Comparison of ENCODE assay signal across 13 cellular contexts in the genomic region with DNA sequence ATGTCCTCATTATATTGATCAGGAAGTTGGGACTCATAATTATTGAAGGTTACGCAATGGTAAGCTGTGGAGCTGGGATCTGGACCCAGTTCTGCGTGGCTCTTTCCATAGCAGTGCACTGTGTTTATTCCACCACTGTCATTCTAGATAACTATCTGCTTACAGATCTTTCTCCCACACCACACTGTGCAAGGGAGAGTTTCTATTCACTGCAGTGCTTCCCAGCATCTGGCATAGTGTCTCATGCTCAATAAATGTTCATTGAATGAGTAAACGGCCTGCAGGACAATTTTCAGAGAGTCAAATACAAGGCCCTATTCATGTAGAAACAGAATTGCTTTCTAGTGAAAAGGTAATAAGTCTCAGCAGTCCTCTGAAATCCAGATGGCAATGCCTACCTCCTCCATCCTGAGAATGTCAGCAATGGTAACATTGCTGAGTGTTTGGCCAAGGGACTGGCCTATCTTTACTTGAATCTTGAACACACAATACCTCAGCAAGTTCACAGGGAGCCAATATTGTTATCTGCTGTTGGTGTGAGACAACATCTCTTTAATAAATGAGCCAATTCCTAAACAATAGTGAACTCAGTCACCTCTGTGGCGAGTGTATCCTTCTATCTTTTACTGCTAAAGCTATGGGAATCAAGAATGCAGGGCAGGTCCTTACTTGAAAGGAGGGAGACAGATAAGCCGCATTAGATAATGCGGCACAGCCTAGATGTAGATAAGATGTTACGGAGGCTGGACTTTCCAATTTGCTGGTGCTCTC.
DNase-seq lines count a peak whose midpoint lies in the region; ATAC-seq and TF ChIP-seq lines count a peak whose summit lies in the region.
"Had no signal": no experiment of that assay in that cellular context is flagged by ENCODE, and none has a peak within 500 bp of the region (broad histone marks: within the 10 kb centered on the region; RNA-seq: fewer than 3 reads in every experiment).

No MANE protein-coding gene starts in this region.

- H3K23ac ChIP-seq in trophoblast cell (ENCODE audit: low read length): no peak overlapping the region

- intact Hi-C loops in Panc1 (cut with micrococcal nuclease; ENCODE audit: unreplicated experiment) (loop anchor here (10.0 kb wide), 1 partner anchor 127 kb away; no protein-coding TSS in a partner anchor), esophagus muscularis mucosa (cut with DNase I) (no loop called here)
- intact Hi-C loops in activated T-helper 2 cell treated with anti-CD3 and anti-CD28 coated beads, Interferon-gamma antibody, Interleukin-2, Interleukin-4, amounts not matched to agents 10 μg/mL and 5 μg/mL and 100 μg/mL, durations not matched to agents 14 hours and 24 hours and 36 hours (cut with micrococcal nuclease): no loop called here

- no peak overlapping the region for H3K18ac ChIP-seq in trophoblast cell (ENCODE audit: low read length)

- H3K79me1 ChIP-seq in trophoblast cell (ENCODE audit: low read length): peaks cover 13% of the 10 kb centered on the region

- H2BK120ac ChIP-seq in trophoblast cell (ENCODE audit: insufficient read depth, low read length, poor library complexity): no peak overlapping the region

- H3K4me1 ChIP-seq in Panc1 (ENCODE audit: control insufficient read depth, insufficient read depth, low read length) (peaks cover 19% of the 10 kb centered on the region), trophoblast cell (ENCODE audit: control insufficient read depth in 1 of 2, insufficient read depth in 2 of 2, low read length in 2 of 2) (peaks cover 7 to 12% of the 10 kb centered on the region in 2 experiments), esophagus muscularis mucosa (peaks cover 0 to 12% (median 10%) of the 10 kb centered on the region in 4 donors)

- no peaks in the 10 kb centered on the region for H3K79me2 ChIP-seq in trophoblast cell (ENCODE audit: control insufficient read depth, insufficient read depth, low read length, poor library complexity)

- POLR2A ChIA-PET in Panc1 (lab: Charles Lee): no interaction called here

- BruUV-seq in Panc1 (replicated peaks; lab: Mats Ljungman, UMichigan): no TSS peak

- H3K4me1 Mint-ChIP-seq in activated T-helper 2 cell treated with anti-CD3 and anti-CD28 coated beads, Interferon-gamma antibody, Interleukin-2, Interleukin-4, amounts not matched to agents 10 μg/mL and 5 μg/mL and 100 μg/mL, durations not matched to agents 14 hours and 24 hours and 36 hours (ENCODE audit: low read depth): no peaks in the 10 kb centered on the region
- H3K4me1 Mint-ChIP-seq: IgD-negative memory B cell had no signal

- no peak overlapping the region for H2AFZ ChIP-seq in trophoblast cell (ENCODE audit: insufficient read depth, low read length, poor library complexity)

- H3K36me3 Mint-ChIP-seq in activated T-helper 2 cell treated with anti-CD3 and anti-CD28 coated beads, Interferon-gamma antibody, Interleukin-2, Interleukin-4, amounts not matched to agents 10 μg/mL and 5 μg/mL and 100 μg/mL, durations not matched to agents 14 hours and 24 hours and 36 hours (ENCODE audit: low read depth): no peaks in the 10 kb centered on the region
- H3K36me3 Mint-ChIP-seq: activated naive CD8-positive, alpha-beta T cell; IgD-negative memory B cell had no signal

- no peak for TF ChIP-seq EP300 in esophagus muscularis mucosa (IDR thresholded peaks at IDR 0.05)

- H2AK5ac ChIP-seq in trophoblast cell (ENCODE audit: low read length): no peak overlapping the region

- no peak for TF ChIP-seq CTCF in Panc1 (IDR thresholded peaks at IDR 0.05)
- no peak for TF ChIP-seq CTCF in fibroblast of mammary gland (conservative IDR thresholded peaks at IDR 0.05; ENCODE audit: control insufficient read depth, insufficient read depth, low read depth, low read length)
- TF ChIP-seq CTCF in esophagus muscularis mucosa (IDR thresholded peaks at IDR 0.05): no peak

- no peaks in the 10 kb centered on the region for H3K9me3 ChIP-seq in Panc1 (ENCODE audit: control insufficient read depth, insufficient read depth, low read depth, low read length)
- no peaks in the 10 kb centered on the region for H3K9me3 ChIP-seq in trophoblast cell (ENCODE audit: insufficient read depth, low read depth, low read length)
- no peaks in the 10 kb centered on the region for H3K9me3 ChIP-seq in esophagus muscularis mucosa

- no peak overlapping the region for H3K4me2 ChIP-seq in trophoblast cell (ENCODE audit: low read length)

- H3K4me3 Mint-ChIP-seq in activated T-helper 2 cell treated with anti-CD3 and anti-CD28 coated beads, Interferon-gamma antibody, Interleukin-2, Interleukin-4, amounts not matched to agents 10 μg/mL and 5 μg/mL and 100 μg/mL, durations not matched to agents 14 hours and 24 hours and 36 hours (ENCODE audit: low read depth): no peak overlapping the region
- H3K4me3 Mint-ChIP-seq: activated naive CD8-positive, alpha-beta T cell; CD4-positive, alpha-beta T cell; IgD-negative memory B cell had no signal

- no peak overlapping the region for H3K14ac ChIP-seq in trophoblast cell (ENCODE audit: low read length)

- H3K4ac ChIP-seq in trophoblast cell (ENCODE audit: low read depth, low read length): no peak overlapping the region

- peak overlapping the region; percentile 89 for H3K27ac ChIP-seq in Panc1 (ENCODE audit: low read length)
- peak overlapping the region; percentile 60 for H3K27ac ChIP-seq in trophoblast cell (ENCODE audit: low read depth, low read length)
- H3K27ac ChIP-seq in esophagus muscularis mucosa (replicated peaks in 1 of 4): no peak overlapping the region

- H4K12ac ChIP-seq in trophoblast cell (ENCODE audit: low read depth, low read length): no peak overlapping the region

- DNase-seq in Daoy (ENCODE audit: low read depth) (peak; percentile 3), Panc1 (ENCODE audit: low read depth, low spot score) (no peak), fibroblast of mammary gland (ENCODE audit: low read depth) (peak; percentile 26), trophoblast cell (peak; percentile 39 to 63), esophagus muscularis mucosa (ENCODE audit: extremely low spot score) (no peak)
- DNase-seq in activated T-helper 2 cell treated with anti-CD3 and anti-CD28 coated beads, Interferon-gamma antibody, Interleukin-2, Interleukin-4, amounts not matched to agents 10 μg/mL and 5 μg/mL and 100 μg/mL, durations not matched to agents 14 hours and 24 hours and 36 hours (ENCODE audit: low spot score): no peak
- DNase-seq in activated T-cell treated with anti-CD3 and anti-CD28 coated beads, Interleukin-2, amount 50 U/mL, for 48 hours: no peak
- DNase-seq: CD4-positive, alpha-beta T cell; NCI-H1436; SIG-M5 had no signal

- H4K8ac ChIP-seq in trophoblast cell (ENCODE audit: low read depth, low read length): no peak overlapping the region

- no peaks in the 10 kb centered on the region for H3K9me3 Mint-ChIP-seq in activated T-helper 2 cell treated with anti-CD3 and anti-CD28 coated beads, Interferon-gamma antibody, Interleukin-2, Interleukin-4, amounts not matched to agents 10 μg/mL and 5 μg/mL and 100 μg/mL, durations not matched to agents 14 hours and 24 hours and 36 hours
- H3K9me3 Mint-ChIP-seq: IgD-negative memory B cell had no signal

- H2BK5ac ChIP-seq in trophoblast cell (ENCODE audit: low read depth, low read length, poor library complexity): no peak overlapping the region

- H3K4me3 ChIP-seq in Panc1 (ENCODE audit: low read depth in 2 of 2, low read length in 2 of 2) (no peak overlapping the region), fibroblast of mammary gland (ENCODE audit: control insufficient read depth, low read depth, low read length) (no peak overlapping the region), trophoblast cell (ENCODE audit: low read depth, low read length) (no peak overlapping the region), esophagus muscularis mucosa (no peak overlapping the region)

- TF ChIP-seq POLR2A in esophagus muscularis mucosa (IDR thresholded peaks at IDR 0.05; ENCODE audit: low read depth): no peak

- ATAC-seq in Panc1 (peak; percentile 95), HG02973 (IDR thresholded peaks at IDR 0.05; ENCODE audit: unreplicated experiment) (no peak)

- H3K9ac ChIP-seq in trophoblast cell (ENCODE audit: low read length): no peak overlapping the region

- no peaks in the 10 kb centered on the region for H3K27me3 Mint-ChIP-seq in activated T-helper 2 cell treated with anti-CD3 and anti-CD28 coated beads, Interferon-gamma antibody, Interleukin-2, Interleukin-4, amounts not matched to agents 10 μg/mL and 5 μg/mL and 100 μg/mL, durations not matched to agents 14 hours and 24 hours and 36 hours (ENCODE audit: low read depth)
- H3K27me3 Mint-ChIP-seq: CD4-positive, alpha-beta T cell had no signal

- no peak overlapping the region for H2BK12ac ChIP-seq in trophoblast cell (ENCODE audit: low read length)

- CTCF ChIA-PET in Panc1 (lab: Charles Lee): no interaction called here

- no peak overlapping the region for H3K27ac Mint-ChIP-seq in activated T-helper 2 cell treated with anti-CD3 and anti-CD28 coated beads, Interferon-gamma antibody, Interleukin-2, Interleukin-4, amounts not matched to agents 10 μg/mL and 5 μg/mL and 100 μg/mL, durations not matched to agents 14 hours and 24 hours and 36 hours
- H3K27ac Mint-ChIP-seq: activated naive CD8-positive, alpha-beta T cell; CD4-positive, alpha-beta T cell; IgD-negative memory B cell had no signal

- H3K36me3 ChIP-seq in Panc1 (ENCODE audit: control insufficient read depth, insufficient read depth, low read length) (no peaks in the 10 kb centered on the region), trophoblast cell (ENCODE audit: control insufficient read depth in 1 of 2, insufficient read depth in 2 of 2, low read length in 2 of 2) (no peaks in the 10 kb centered on the region), esophagus muscularis mucosa (no peaks in the 10 kb centered on the region)

- WGBS in trophoblast cell (ENCODE audit: extremely low coverage, insufficient coverage, insufficient read length): no CpG with 5 or more reads among the region's 7 CpGs
- WGBS in esophagus muscularis mucosa: 77% methylated on average over 7 of the region's 7 CpGs

- in situ Hi-C loops in Panc1 (cut with HindIII; ENCODE audit: low pct_unique_long_range_greater_than_20kb, low sequenced_read_pairs): no loop called here

- H4K91ac ChIP-seq in trophoblast cell (ENCODE audit: low read depth, low read length): no peak overlapping the region

- H3K27me3 ChIP-seq in Panc1 (ENCODE audit: control insufficient read depth, insufficient read depth, low read length): no peaks in the 10 kb centered on the region
- no peaks in the 10 kb centered on the region for H3K27me3 ChIP-seq in trophoblast cell (ENCODE audit: insufficient read depth, low read length)
- no peaks in the 10 kb centered on the region for H3K27me3 ChIP-seq in esophagus muscularis mucosa

Comparison
In these comparisons a context has a peak if more than half of its experiments do, and no peak if none do; other contexts are left out.
1. DNase-seq: peak in Daoy (single experiment), fibroblast of mammary gland (single experiment) and trophoblast cell (2 of 2); none in Panc1 (single experiment), activated T-helper 2 cell treated with anti-CD3 and anti-CD28 coated beads, Interferon-gamma antibody, Interleukin-2, Interleukin-4, amounts not matched to agents 10 μg/mL and 5 μg/mL and 100 μg/mL, durations not matched to agents 14 hours and 24 hours and 36 hours (single experiment), esophagus muscularis mucosa (single experiment) and activated T-cell treated with anti-CD3 and anti-CD28 coated beads, Interleukin-2, amount 50 U/mL, for 48 hours (0 of 2).
2. H3K27ac ChIP-seq: peak in Panc1 (single experiment) and trophoblast cell (single experiment); none in esophagus muscularis mucosa (0 of 4).